In the genomic region with DNA sequence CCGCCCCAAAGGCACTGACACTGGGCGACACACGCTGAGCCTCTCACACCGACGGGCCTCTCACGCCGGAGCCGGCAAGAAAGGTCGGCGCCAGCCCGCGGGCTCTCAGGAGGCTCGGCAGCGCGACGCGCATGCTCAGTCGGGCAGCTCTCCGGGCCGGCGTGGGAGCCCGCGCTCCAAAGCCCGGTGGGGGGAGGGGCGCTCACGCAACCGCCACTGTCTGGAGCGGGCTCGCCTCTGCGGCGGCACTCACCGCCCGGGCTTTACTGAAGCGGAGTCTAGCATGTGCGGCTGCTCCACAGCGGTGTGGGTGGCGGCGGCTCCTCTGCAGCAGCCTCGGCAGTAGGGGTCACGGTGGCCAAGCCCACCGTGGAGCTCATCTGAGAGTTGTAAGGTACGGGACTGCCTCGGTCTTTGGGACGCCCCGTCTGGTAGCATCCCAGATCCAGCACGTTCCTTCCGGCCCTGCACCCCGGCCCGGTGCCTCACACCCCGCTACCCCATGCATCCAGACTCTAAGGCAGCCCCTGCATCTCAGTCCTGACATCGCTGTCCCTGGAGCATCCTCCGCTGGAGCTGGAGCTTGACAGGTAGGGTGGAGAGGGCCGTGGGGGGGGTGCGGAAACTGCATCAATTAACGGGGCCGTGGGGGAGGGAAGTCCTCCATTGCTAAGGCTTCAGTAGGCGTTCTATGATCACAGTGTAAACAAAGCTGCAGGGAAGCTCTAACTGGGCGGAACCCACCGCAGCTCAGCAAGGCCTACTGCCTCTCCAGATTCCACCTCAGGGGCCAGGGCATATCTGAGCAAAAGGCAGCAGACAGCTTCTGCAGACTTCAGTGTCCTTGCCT, we compare ENCODE assay signal across 8 cellular contexts. TPM values are rescaled to one million over a fixed set of nuclear protein-coding genes. Genes with fewer than 3 reads are reported as not detected.
DNase-seq lines count a peak whose midpoint lies in the region; ATAC-seq and TF ChIP-seq lines count a peak whose summit lies in the region.
"Not testable (repeated sequence)": the region's sequence is repeated elsewhere in the genome, so short reads cannot be mapped to it uniquely, and the experiment has no call there.

No MANE protein-coding gene starts in this region.

- not testable (repeated sequence) for H3K27ac ChIP-seq in MM.1S (ENCODE audit: low read length)
- peak overlapping the region; percentile 24 for H3K27ac ChIP-seq in parathyroid adenoma

- not testable (repeated sequence) for H3K9me2 ChIP-seq in MM.1S (replicated peaks; ENCODE audit: insufficient read depth, low read length)

- H3K36me3 ChIP-seq in MM.1S (replicated peaks; ENCODE audit: insufficient read depth, low read length); parathyroid adenoma (ENCODE audit: control insufficient read depth, insufficient read depth, low read length): not testable (repeated sequence)

- H3K27ac Mint-ChIP-seq in T-helper 17 cell = not testable (repeated sequence)
- peak overlapping the region; percentile 30 for H3K27ac Mint-ChIP-seq in activated naive CD4-positive, alpha-beta T cell treated with anti-CD3 and anti-CD28 coated beads, Interleukin-2, amount 50 U/mL, for 24 hours

- H3K27me3 ChIP-seq in MM.1S (replicated peaks; ENCODE audit: insufficient read depth, low read length); parathyroid adenoma (ENCODE audit: control insufficient read depth, insufficient read depth, low read length): not testable (repeated sequence)

- not testable (repeated sequence) for H3K4me3 ChIP-seq in MM.1S (ENCODE audit: low read length); parathyroid adenoma (ENCODE audit: low read depth, low read length)

- H3K4me1 ChIP-seq in MM.1S (ENCODE audit: low read length); parathyroid adenoma: not testable (repeated sequence)

- peak; percentile 39 for DNase-seq in EL
- peak; percentile 6 for DNase-seq in HCEC 1CT
- DNase-seq in MM.1S = peak; percentile 7
- DNase-seq in T-helper 17 cell = peak; percentile 47 to 68 (median 67)
- DNase-seq in Right ventricle myocardium inferior (ENCODE audit: missing footprints) = peak; percentile 84
- peak; percentile 66 for DNase-seq in stimulated activated naive CD8-positive, alpha-beta T cell treated with anti-CD3 and anti-CD28 coated beads, Interleukin-15, Interleukin-2, amounts not matched to agents 100 U/mL and 50 U/mL, for 24 hours

- not testable (repeated sequence) for H3K9me3 ChIP-seq in MM.1S (replicated peaks; ENCODE audit: insufficient read depth, low read length); T-helper 17 cell (ENCODE audit: control insufficient read depth, low read length, poor library complexity, severe bottlenecking); parathyroid adenoma (ENCODE audit: control insufficient read depth, low read length)

- H3F3A ChIP-seq in MM.1S (ENCODE audit: insufficient read depth, low read length) = not testable (repeated sequence)

- H3K4me2 ChIP-seq in MM.1S (ENCODE audit: low read depth, low read length) = not testable (repeated sequence)
- H3K4me2 ChIP-seq in parathyroid adenoma (ENCODE audit: low read length) = peak overlapping the region; percentile 44

- not testable (repeated sequence) for H3K9me3 Mint-ChIP-seq in activated naive CD4-positive, alpha-beta T cell treated with anti-CD3 and anti-CD28 coated beads, Interleukin-2, amount 50 U/mL, for 24 hours

- not testable (repeated sequence) for TF ChIP-seq CTCF in MM.1S (IDR thresholded peaks at IDR 0.05; ENCODE audit: low read length); parathyroid adenoma (IDR thresholded peaks at IDR 0.05)

- peak overlapping the region; percentile 83 for H3K4me3 Mint-ChIP-seq in T-helper 17 cell
- H3K4me3 Mint-ChIP-seq in activated naive CD4-positive, alpha-beta T cell treated with anti-CD3 and anti-CD28 coated beads, Interleukin-2, amount 50 U/mL, for 24 hours = peak overlapping the region; percentile 62

- not testable (repeated sequence) for H2AFZ ChIP-seq in MM.1S (ENCODE audit: low read length)
- peak overlapping the region; percentile 90 for H2AFZ ChIP-seq in parathyroid adenoma

- intact Hi-C loops in Right ventricle myocardium inferior (cut with DNase I) = not testable (repeated sequence)

- H3K36me3 Mint-ChIP-seq in T-helper 17 cell (ENCODE audit: low read depth); activated naive CD4-positive, alpha-beta T cell treated with anti-CD3 and anti-CD28 coated beads, Interleukin-2, amount 50 U/mL, for 24 hours: not testable (repeated sequence)

- H4K20me1 ChIP-seq in MM.1S (ENCODE audit: insufficient read depth, low read length) = not testable (repeated sequence)

- H3K79me2 ChIP-seq in MM.1S (ENCODE audit: low read length); parathyroid adenoma: not testable (repeated sequence)

- not testable (repeated sequence) for H3K27me3 Mint-ChIP-seq in T-helper 17 cell; activated naive CD4-positive, alpha-beta T cell treated with anti-CD3 and anti-CD28 coated beads, Interleukin-2, amount 50 U/mL, for 24 hours

- ATAC-seq in T-helper 17 cell = peak; percentile 87
- peak; percentile 97 for ATAC-seq in Right ventricle myocardium inferior
- peak; percentile 88 for ATAC-seq in stimulated activated naive CD8-positive, alpha-beta T cell treated with anti-CD3 and anti-CD28 coated beads, Interleukin-15, Interleukin-2, amounts not matched to agents 100 U/mL and 50 U/mL, for 24 hours

- H3K4me1 Mint-ChIP-seq in T-helper 17 cell = peaks cover 24% of the 10 kb centered on the region
- H3K4me1 Mint-ChIP-seq in activated naive CD4-positive, alpha-beta T cell treated with anti-CD3 and anti-CD28 coated beads, Interleukin-2, amount 50 U/mL, for 24 hours = peaks cover 37% of the 10 kb centered on the region

- not testable (repeated sequence) for H3K9ac ChIP-seq in MM.1S (ENCODE audit: low read length); parathyroid adenoma

RNA-seq across cellular contexts. Expression of a gene that starts 18.4 kb away (rescaled TPM):
- total RNA-seq in T-helper 17 cell (1 to 10 TPM; 9.9 to 10.0 TPM), Right ventricle myocardium inferior (16.3 TPM)

RNA-seq across cellular contexts. Expression of a gene that starts 44.7 kb away (rescaled TPM):
- total RNA-seq in T-helper 17 cell (under 1 TPM in 1 of 2 donors, not detected in 1; 0.31 TPM), Right ventricle myocardium inferior (0.08 TPM)

RNA-seq across cellular contexts. Expression of a gene that starts 53.5 kb away (rescaled TPM):
- 10 to 100 TPM in 1 of 2 donors, 1 to 10 TPM in 1; 7.6 to 13.4 TPM for total RNA-seq in T-helper 17 cell
- 29.7 TPM for total RNA-seq in Right ventricle myocardium inferior

Comparison
In these comparisons a context has a peak if more than half of its experiments do, and no peak if none do; other contexts are left out.
1. DNase-seq: peak in every context shown above with its lines; median percentile 84 in Right ventricle myocardium inferior; 67 in T-helper 17 cell; 66 in stimulated activated naive CD8-positive, alpha-beta T cell treated with anti-CD3 and anti-CD28 coated beads, Interleukin-15, Interleukin-2, amounts not matched to agents 100 U/mL and 50 U/mL, for 24 hours; 39 in EL; 7 in MM.1S; 6 in HCEC 1CT.